In the genomic region with DNA sequence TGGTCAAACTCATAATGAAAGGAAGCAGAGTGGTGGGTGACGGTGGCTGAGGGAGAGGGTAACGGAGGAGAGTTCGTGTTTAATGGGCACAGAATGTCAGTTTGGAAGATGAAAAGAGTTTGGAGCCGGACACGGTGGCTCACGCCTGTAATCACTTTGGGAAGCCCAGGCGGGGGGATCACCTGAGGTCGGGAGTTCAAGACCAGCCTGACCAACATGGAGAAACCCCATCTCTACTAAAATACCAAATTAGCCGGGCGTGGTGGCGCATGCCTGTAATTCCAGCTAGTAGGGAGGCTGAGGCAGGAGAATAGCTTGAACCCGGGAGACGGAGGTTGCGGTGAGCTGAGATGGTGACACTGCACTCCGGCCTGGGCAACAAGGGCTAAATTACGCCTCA, we compare ENCODE assay signal across 1 cellular context.
TF ChIP-seq lines count a peak whose summit lies in the region.

No MANE protein-coding gene starts in this region.

TF ChIP-seq in HepG2, 621 proteins besides CTCF, POLR2A, EP300 and RAD21:
- TF ChIP-seq JDP2 (CRISPR knock-in tag; IDR thresholded peaks at IDR 0.05; ENCODE audit: borderline replicate concordance) = no peak
- no peak for TF ChIP-seq NRL (CRISPR knock-in tag; IDR thresholded peaks at IDR 0.05; ENCODE audit: borderline replicate concordance)
- TF ChIP-seq USF2 (IDR thresholded peaks at IDR 0.05; ENCODE audit: low read depth, low read length) = no peak
- TF ChIP-seq USF2 (CRISPR knock-in tag; IDR thresholded peaks at IDR 0.05; ENCODE audit: borderline replicate concordance) = no peak
- TF ChIP-seq, protein P1, sequence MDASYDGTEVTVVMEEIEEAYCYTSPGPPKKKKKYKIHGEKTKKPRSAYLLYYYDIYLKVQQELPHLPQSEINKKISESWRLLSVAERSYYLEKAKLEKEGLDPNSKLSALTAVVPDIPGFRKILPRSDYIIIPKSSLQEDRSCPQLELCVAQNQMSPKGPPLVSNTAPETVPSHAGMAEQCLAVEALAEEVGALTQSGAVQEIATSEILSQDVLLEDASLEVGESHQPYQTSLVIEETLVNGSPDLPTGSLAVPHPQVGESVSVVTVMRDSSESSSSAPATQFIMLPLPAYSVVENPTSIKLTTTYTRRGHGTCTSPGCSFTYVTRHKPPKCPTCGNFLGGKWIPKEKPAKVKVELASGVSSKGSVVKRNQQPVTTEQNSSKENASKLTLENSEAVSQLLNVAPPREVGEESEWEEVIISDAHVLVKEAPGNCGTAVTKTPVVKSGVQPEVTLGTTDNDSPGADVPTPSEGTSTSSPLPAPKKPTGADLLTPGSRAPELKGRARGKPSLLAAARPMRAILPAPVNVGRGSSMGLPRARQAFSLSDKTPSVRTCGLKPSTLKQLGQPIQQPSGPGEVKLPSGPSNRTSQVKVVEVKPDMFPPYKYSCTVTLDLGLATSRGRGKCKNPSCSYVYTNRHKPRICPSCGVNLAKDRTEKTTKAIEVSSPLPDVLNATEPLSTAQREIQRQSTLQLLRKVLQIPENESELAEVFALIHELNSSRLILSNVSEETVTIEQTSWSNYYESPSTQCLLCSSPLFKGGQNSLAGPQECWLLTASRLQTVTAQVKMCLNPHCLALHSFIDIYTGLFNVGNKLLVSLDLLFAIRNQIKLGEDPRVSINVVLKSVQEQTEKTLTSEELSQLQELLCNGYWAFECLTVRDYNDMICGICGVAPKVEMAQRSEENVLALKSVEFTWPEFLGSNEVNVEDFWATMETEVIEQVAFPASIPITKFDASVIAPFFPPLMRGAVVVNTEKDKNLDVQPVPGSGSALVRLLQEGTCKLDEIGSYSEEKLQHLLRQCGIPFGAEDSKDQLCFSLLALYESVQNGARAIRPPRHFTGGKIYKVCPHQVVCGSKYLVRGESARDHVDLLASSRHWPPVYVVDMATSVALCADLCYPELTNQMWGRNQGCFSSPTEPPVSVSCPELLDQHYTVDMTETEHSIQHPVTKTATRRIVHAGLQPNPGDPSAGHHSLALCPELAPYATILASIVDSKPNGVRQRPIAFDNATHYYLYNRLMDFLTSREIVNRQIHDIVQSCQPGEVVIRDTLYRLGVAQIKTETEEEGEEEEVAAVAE (CRISPR knock-in tag; IDR thresholded peaks at IDR 0.05; ENCODE audit: borderline replicate concordance) = no peak
- TF ChIP-seq, protein P2, sequence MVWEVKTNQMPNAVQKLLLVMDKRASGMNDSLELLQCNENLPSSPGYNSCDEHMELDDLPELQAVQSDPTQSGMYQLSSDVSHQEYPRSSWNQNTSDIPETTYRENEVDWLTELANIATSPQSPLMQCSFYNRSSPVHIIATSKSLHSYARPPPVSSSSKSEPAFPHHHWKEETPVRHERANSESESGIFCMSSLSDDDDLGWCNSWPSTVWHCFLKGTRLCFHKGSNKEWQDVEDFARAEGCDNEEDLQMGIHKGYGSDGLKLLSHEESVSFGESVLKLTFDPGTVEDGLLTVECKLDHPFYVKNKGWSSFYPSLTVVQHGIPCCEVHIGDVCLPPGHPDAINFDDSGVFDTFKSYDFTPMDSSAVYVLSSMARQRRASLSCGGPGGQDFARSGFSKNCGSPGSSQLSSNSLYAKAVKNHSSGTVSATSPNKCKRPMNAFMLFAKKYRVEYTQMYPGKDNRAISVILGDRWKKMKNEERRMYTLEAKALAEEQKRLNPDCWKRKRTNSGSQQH (CRISPR knock-in tag; IDR thresholded peaks at IDR 0.05; ENCODE audit: low read depth) = no peak
- TF ChIP-seq, protein P3, sequence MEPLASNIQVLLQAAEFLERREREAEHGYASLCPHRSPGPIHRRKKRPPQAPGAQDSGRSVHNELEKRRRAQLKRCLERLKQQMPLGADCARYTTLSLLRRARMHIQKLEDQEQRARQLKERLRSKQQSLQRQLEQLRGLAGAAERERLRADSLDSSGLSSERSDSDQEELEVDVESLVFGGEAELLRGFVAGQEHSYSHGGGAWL (CRISPR knock-in tag; IDR thresholded peaks at IDR 0.05) = no peak
- TF ChIP-seq, protein P4, sequence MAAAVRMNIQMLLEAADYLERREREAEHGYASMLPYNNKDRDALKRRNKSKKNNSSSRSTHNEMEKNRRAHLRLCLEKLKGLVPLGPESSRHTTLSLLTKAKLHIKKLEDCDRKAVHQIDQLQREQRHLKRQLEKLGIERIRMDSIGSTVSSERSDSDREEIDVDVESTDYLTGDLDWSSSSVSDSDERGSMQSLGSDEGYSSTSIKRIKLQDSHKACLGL (CRISPR knock-in tag; IDR thresholded peaks at IDR 0.05) = no peak
- no peak for TF ChIP-seq GLI4 (CRISPR knock-in tag; IDR thresholded peaks at IDR 0.05; ENCODE audit: borderline replicate concordance)
- TF ChIP-seq KLF16 (CRISPR knock-in tag; IDR thresholded peaks at IDR 0.05) = no peak
- TF ChIP-seq, protein P5, sequence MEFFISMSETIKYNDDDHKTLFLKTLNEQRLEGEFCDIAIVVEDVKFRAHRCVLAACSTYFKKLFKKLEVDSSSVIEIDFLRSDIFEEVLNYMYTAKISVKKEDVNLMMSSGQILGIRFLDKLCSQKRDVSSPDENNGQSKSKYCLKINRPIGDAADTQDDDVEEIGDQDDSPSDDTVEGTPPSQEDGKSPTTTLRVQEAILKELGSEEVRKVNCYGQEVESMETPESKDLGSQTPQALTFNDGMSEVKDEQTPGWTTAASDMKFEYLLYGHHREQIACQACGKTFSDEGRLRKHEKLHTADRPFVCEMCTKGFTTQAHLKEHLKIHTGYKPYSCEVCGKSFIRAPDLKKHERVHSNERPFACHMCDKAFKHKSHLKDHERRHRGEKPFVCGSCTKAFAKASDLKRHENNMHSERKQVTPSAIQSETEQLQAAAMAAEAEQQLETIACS (CRISPR knock-in tag; IDR thresholded peaks at IDR 0.05) = no peak
- no peak for TF ChIP-seq ETV5 (CRISPR knock-in tag; IDR thresholded peaks at IDR 0.05; ENCODE audit: borderline replicate concordance)
- TF ChIP-seq TBX2 (CRISPR knock-in tag; IDR thresholded peaks at IDR 0.05; ENCODE audit: borderline replicate concordance) = no peak
- no peak for TF ChIP-seq ZNF12 (CRISPR knock-in tag; IDR thresholded peaks at IDR 0.05)
- TF ChIP-seq ZSCAN29 (CRISPR knock-in tag; conservative IDR thresholded peaks at IDR 0.05) = no peak
- no peak for TF ChIP-seq HDAC1 (CRISPR knock-in tag; IDR thresholded peaks at IDR 0.05)
- TF ChIP-seq ZNF256 (CRISPR knock-in tag; conservative IDR thresholded peaks at IDR 0.05) = no peak
